30 cellular contexts compared by ENCODE assay signal in genomic region chr19:14156122-14156521, GRCh38.
"Had no signal": no experiment of that assay in that cellular context is flagged by ENCODE, and none has a peak within 500 bp of the region (broad histone marks: within the 10 kb centered on the region; RNA-seq: fewer than 3 reads in every experiment).

No MANE protein-coding gene starts in this region.

- H3K36me3 ChIP-seq: breast epithelium had no signal

- H3K27ac ChIP-seq: adrenal gland, body of pancreas, brain microvascular endothelial cell, breast epithelium, VCaP had no signal

- H3K9me3 ChIP-seq: adrenal gland, body of pancreas, breast epithelium had no signal

- ATAC-seq: activated CD8-positive, alpha-beta T cell treated with anti-CD3 and anti-CD28 coated beads for 36 hours; activated naive CD4-positive, alpha-beta T cell treated with anti-CD3 and anti-CD28 coated beads, Interleukin-2, amount 50 U/mL, for 72 hours; activated T-cell treated with anti-CD3 and anti-CD28 coated beads, Interleukin-2, amount 50 U/mL, for 72 hours; activated T-helper 17 cell treated with anti-CD3 and anti-CD28 coated beads, Interleukin-2, amount 50 U/mL, for 72 hours; body of pancreas had no signal

- H3K4me3 ChIP-seq: adrenal gland, body of pancreas, breast epithelium had no signal

- H3K4me1 ChIP-seq: adrenal gland, body of pancreas, breast epithelium had no signal

- DNase-seq: activated B cell treated with CpG ODN at 0.5 μM for 24 hours; activated CD4-positive, alpha-beta memory T cell treated with anti-CD3 and anti-CD28 coated beads for 36 hours; activated CD4-positive, alpha-beta T cell treated with anti-CD3 and anti-CD28 coated beads for 4 hours; activated CD4-positive, alpha-beta T cell treated with anti-CD3 and anti-CD28 coated beads, Interleukin-2, amount 10 ng/mL, durations not matched to agents 24 days and 14 days; activated CD4-positive, alpha-beta T cell treated with anti-CD3 and anti-CD28 coated beads, Interleukin-2, amount 50 U/mL, for 1 hour; activated CD4-positive, alpha-beta T cell treated with anti-CD3 and anti-CD28 coated beads, Interleukin-2, amount 50 U/mL, for 4 hours; activated CD4-positive, CD25-positive, alpha-beta regulatory T cell treated with anti-CD3 and anti-CD28 coated beads, Interleukin-2, amount 50 U/mL, for 72 hours; activated CD8-positive, alpha-beta memory T cell treated with anti-CD3 and anti-CD28 coated beads, Interleukin-2, amount 50 U/mL, for 48 hours; activated CD8-positive, alpha-beta T cell treated with anti-CD3 and anti-CD28 coated beads for 36 hours; activated effector memory CD4-positive, alpha-beta T cell treated with anti-CD3 and anti-CD28 coated beads, Interleukin-2, amount 50 U/mL, for 16 hours; activated gamma-delta T cell treated with Interleukin-2 at 50 U/mL for 16 hours; activated naive CD4-positive, alpha-beta T cell; activated naive CD4-positive, alpha-beta T cell treated with anti-CD3 and anti-CD28 coated beads for 36 hours; activated naive CD4-positive, alpha-beta T cell treated with anti-CD3 and anti-CD28 coated beads, Interleukin-2, amount 50 U/mL, for 16 hours; activated naive CD8-positive, alpha-beta T cell treated with anti-CD3 and anti-CD28 coated beads for 36 hours; activated T-cell treated with anti-CD3 and anti-CD28 coated beads, Interleukin-2, amount 50 U/mL, for 24 hours; activated T-cell treated with anti-CD3 and anti-CD28 coated beads, Interleukin-2, amount 50 U/mL, for 72 hours; adrenal gland; amniotic stem cell; aorta; body of pancreas; brain microvascular endothelial cell; central memory CD4-positive, alpha-beta T cell; T-helper 1 cell; T-helper 2 cell; T-helper 9 cell had no signal

- H3K27me3 ChIP-seq: adrenal gland, body of pancreas, brain microvascular endothelial cell, breast epithelium had no signal
